ENCODE assay signal across 21 cellular contexts in the genomic region with DNA sequence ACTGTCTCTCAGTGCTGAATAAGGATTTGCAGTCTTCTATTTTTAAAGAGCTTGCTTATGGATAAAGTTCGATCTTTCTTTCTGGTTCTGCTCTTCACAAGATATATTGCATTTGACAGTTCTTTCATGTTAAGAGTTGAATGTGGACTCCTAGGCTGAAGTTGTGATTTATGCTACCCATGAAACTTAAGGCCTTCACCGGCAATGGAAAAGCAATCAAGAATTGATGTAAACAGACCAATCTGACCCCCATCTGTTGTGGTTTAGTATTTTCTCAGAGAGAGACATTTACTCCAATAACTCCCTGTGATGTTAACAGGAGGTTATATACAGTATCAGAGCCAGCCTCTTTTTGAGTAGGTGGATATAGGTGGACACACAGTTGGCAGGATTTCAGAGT.
DNase-seq lines count a peak whose midpoint lies in the region; ATAC-seq, FAIRE-seq and TF ChIP-seq lines count a peak whose summit lies in the region.
"Had no signal": no experiment of that assay in that cellular context is flagged by ENCODE, and none has a peak within 500 bp of the region (broad histone marks: within the 10 kb centered on the region; RNA-seq: fewer than 3 reads in every experiment).

No MANE protein-coding gene starts in this region.

- H3K4me1 Mint-ChIP-seq in effector memory CD8-positive, alpha-beta T cell (ENCODE audit: low read depth in 2 of 2) = no peaks in the 10 kb centered on the region
- H3K4me1 Mint-ChIP-seq: CD4-positive, CD25-positive, alpha-beta regulatory T cell had no signal

- no peaks in the 10 kb centered on the region for H3K9me3 ChIP-seq in pancreas
- H3K9me3 ChIP-seq: Caco-2, HAP-1 had no signal

- peak overlapping the region in 2 of 4 donors; percentile 8 to 48 for H3K27ac ChIP-seq in pancreas

- TF ChIP-seq CTCF in pancreas (IDR thresholded peaks at IDR 0.05) = no peak

- no peak overlapping the region for H3K27ac Mint-ChIP-seq in effector memory CD8-positive, alpha-beta T cell
- H3K27ac Mint-ChIP-seq: CD4-positive, CD25-positive, alpha-beta regulatory T cell; CD8-positive, alpha-beta T cell; HFFc6 had no signal

- 8 to 12% methylated on average over 2 of the region's 2 CpGs for WGBS in pancreas, 2 donors

- H3K36me3 ChIP-seq in pancreas = no peaks in the 10 kb centered on the region
- H3K36me3 ChIP-seq: HAP-1 had no signal

- DNase-seq in NCI-H82 (lab: John Stamatoyannopoulos, UW) (peak; percentile 37), NCI-H82 treated with DMSO at 0.1 percent for 48 hours (lab: John Stamatoyannopoulos, UW; ENCODE audit: unreplicated experiment) (no peak), NCI-H1694 (lab: John Stamatoyannopoulos, UW) (peak; percentile 10), pancreas (peak in 2 of 6 donors; percentile 5 to 41), ureter (ENCODE audit: low spot score) (no peak), posterior cingulate gyrus (no peak)
- DNase-seq in effector memory CD8-positive, alpha-beta T cell = no peak
- DNase-seq: C1 segment of cervical spinal cord; Caco-2; CD4-positive, CD25-positive, alpha-beta regulatory T cell; CD8-positive, alpha-beta T cell; DMS53; DMS79 treated with DMSO at 0.1 percent for 48 hours; GF-D8; GOT3; HFFc6 had no signal

- no peak overlapping the region for H3K4me3 Mint-ChIP-seq in effector memory CD8-positive, alpha-beta T cell
- H3K4me3 Mint-ChIP-seq: CD4-positive, CD25-positive, alpha-beta regulatory T cell; CD8-positive, alpha-beta T cell; HFFc6 had no signal

- no peaks in the 10 kb centered on the region for H3K27me3 ChIP-seq in pancreas

- H3K4me1 ChIP-seq in pancreas = peaks cover 15 to 21% (median 16%) of the 10 kb centered on the region in 3 donors
- H3K4me1 ChIP-seq: Caco-2, HAP-1 had no signal

- no peak overlapping the region for H3K4me3 ChIP-seq in pancreas
- H3K4me3 ChIP-seq: HAP-1 had no signal

- FAIRE-seq in islet of Langerhans (lab: Jason Lieb, UNC) (peak; percentile 73), pancreas (lab: Jason Lieb, UNC) (no peak)
- FAIRE-seq: GM12891, GM18507, H54 had no signal

- H3K27me3 Mint-ChIP-seq in effector memory CD8-positive, alpha-beta T cell = no peaks in the 10 kb centered on the region
- H3K27me3 Mint-ChIP-seq: CD4-positive, CD25-positive, alpha-beta regulatory T cell had no signal

- ATAC-seq in pancreas = peak; percentile 74 to 85 (median 76)
- ATAC-seq in effector memory CD8-positive, alpha-beta T cell (replicated peaks) = no peak
- ATAC-seq: CD8-positive, alpha-beta T cell had no signal

- peaks cover 0 to 3% of the 10 kb centered on the region in 2 donors for H3K9me3 Mint-ChIP-seq in effector memory CD8-positive, alpha-beta T cell

- H3K36me3 Mint-ChIP-seq in effector memory CD8-positive, alpha-beta T cell (ENCODE audit: insufficient read depth) = no peaks in the 10 kb centered on the region
- H3K36me3 Mint-ChIP-seq: CD4-positive, CD25-positive, alpha-beta regulatory T cell; CD8-positive, alpha-beta T cell had no signal

- intact Hi-C loops in pancreas (cut with DNase I) (no loop called here), posterior cingulate gyrus (cut with DNase I) (no loop called here)

Comparison
In these comparisons a context has a peak if more than half of its experiments do, and no peak if none do; other contexts are left out.
1. DNase-seq: peak in NCI-H82 (single experiment) and NCI-H1694 (single experiment); none in NCI-H82 treated with DMSO at 0.1 percent for 48 hours (single experiment), effector memory CD8-positive, alpha-beta T cell (0 of 3), ureter (single experiment) and posterior cingulate gyrus (0 of 10).